Comparison of ENCODE assay signal across 1 cellular context in genomic region chr10:112213836-112214235, GRCh38.
TF ChIP-seq lines count a peak whose summit lies in the region.

No MANE protein-coding gene starts in this region.

TF ChIP-seq in IMR-90, 13 proteins besides CTCF, POLR2A, EP300 and RAD21:
- TF ChIP-seq, protein P1, sequence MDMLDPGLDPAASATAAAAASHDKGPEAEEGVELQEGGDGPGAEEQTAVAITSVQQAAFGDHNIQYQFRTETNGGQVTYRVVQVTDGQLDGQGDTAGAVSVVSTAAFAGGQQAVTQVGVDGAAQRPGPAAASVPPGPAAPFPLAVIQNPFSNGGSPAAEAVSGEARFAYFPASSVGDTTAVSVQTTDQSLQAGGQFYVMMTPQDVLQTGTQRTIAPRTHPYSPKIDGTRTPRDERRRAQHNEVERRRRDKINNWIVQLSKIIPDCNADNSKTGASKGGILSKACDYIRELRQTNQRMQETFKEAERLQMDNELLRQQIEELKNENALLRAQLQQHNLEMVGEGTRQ (IDR thresholded peaks at IDR 0.05; ENCODE audit: low read depth, low read length), result no peak
- TF ChIP-seq RCOR1 (IDR thresholded peaks at IDR 0.05; ENCODE audit: insufficient replicate concordance, low read length), result no peak
- no peak for TF ChIP-seq SMC3 (IDR thresholded peaks at IDR 0.05; ENCODE audit: low read depth, low read length)
- TF ChIP-seq BHLHE40 (IDR thresholded peaks at IDR 0.05; ENCODE audit: low read depth, low read length), result no peak
- no peak for TF ChIP-seq MAZ (IDR thresholded peaks at IDR 0.05; ENCODE audit: borderline replicate concordance, low read depth, low read length)
- no peak for TF ChIP-seq MAFK (IDR thresholded peaks at IDR 0.05; ENCODE audit: low read depth, low read length)
- TF ChIP-seq CEBPB (IDR thresholded peaks at IDR 0.05; ENCODE audit: low read depth, low read length), result no peak
